Comparison of ENCODE assay signal across 29 cellular contexts in genomic region chr20:47652794-47653193, GRCh38.
"Had no signal": no experiment of that assay in that cellular context is flagged by ENCODE, and none has a peak within 500 bp of the region (broad histone marks: within the 10 kb centered on the region; RNA-seq: fewer than 3 reads in every experiment).

No MANE protein-coding gene starts in this region.

- H3K27ac Mint-ChIP-seq: stimulated activated memory B cell treated with anti-CD40 and anti-IgM and Interleukin-4, amounts not matched to agents 10 μg/mL and 1 μg/mL and 100 μg/mL, for 72 hours; type B pancreatic cell had no signal

- H3K27me3 Mint-ChIP-seq: naive thymus-derived CD8-positive, alpha-beta T cell; stimulated activated memory B cell treated with anti-CD40 and anti-IgM and Interleukin-4, amounts not matched to agents 10 μg/mL and 1 μg/mL and 100 μg/mL, for 72 hours; type B pancreatic cell had no signal

- ATAC-seq: heart right ventricle; left colon; left ventricle myocardium superior; lower lobe of right lung; naive thymus-derived CD8-positive, alpha-beta T cell; psoas muscle; right cardiac atrium; stimulated activated memory B cell treated with anti-CD40 and anti-IgM and Interleukin-4, amounts not matched to agents 10 μg/mL and 1 μg/mL and 100 μg/mL, for 72 hours; stimulated activated naive CD8-positive, alpha-beta T cell treated with anti-CD3 and anti-CD28 coated beads, Interleukin-15, Interleukin-2, amounts not matched to agents 100 U/mL and 50 U/mL, for 24 hours had no signal

- H3K9me3 Mint-ChIP-seq: naive thymus-derived CD8-positive, alpha-beta T cell; nephron progenitor cell; stimulated activated memory B cell treated with anti-CD40 and anti-IgM and Interleukin-4, amounts not matched to agents 10 μg/mL and 1 μg/mL and 100 μg/mL, for 72 hours; type B pancreatic cell had no signal

- H3K4me3 Mint-ChIP-seq: naive thymus-derived CD8-positive, alpha-beta T cell; nephron progenitor cell; stimulated activated memory B cell treated with anti-CD40 and anti-IgM and Interleukin-4, amounts not matched to agents 10 μg/mL and 1 μg/mL and 100 μg/mL, for 72 hours; type B pancreatic cell had no signal

- H3K4me1 ChIP-seq: esophagus squamous epithelium, lower lobe of right lung, psoas muscle, spleen, testis, tibial artery had no signal

- H3K9me3 ChIP-seq: esophagus squamous epithelium, heart right ventricle, lower lobe of right lung, ovary, psoas muscle, spleen, testis, tibial artery had no signal

- H3K27ac ChIP-seq: dorsolateral prefrontal cortex, esophagus squamous epithelium, heart right ventricle, lower lobe of right lung, ovary, psoas muscle, skin epidermis, spleen, testis, tibial artery had no signal

- H3K36me3 ChIP-seq: ovary had no signal

- H3K4me3 ChIP-seq: dorsolateral prefrontal cortex, esophagus squamous epithelium, heart right ventricle, lower lobe of right lung, ovary, psoas muscle, skin epidermis, spleen, testis, tibial artery had no signal

- FAIRE-seq: colon, endothelial cell of umbilical vein, islet of Langerhans had no signal

- H3K4me1 Mint-ChIP-seq: stimulated activated memory B cell treated with anti-CD40 and anti-IgM and Interleukin-4, amounts not matched to agents 10 μg/mL and 1 μg/mL and 100 μg/mL, for 72 hours had no signal

- DNase-seq: dorsolateral prefrontal cortex; effector CD4-positive, alpha-beta T cell; esophagus squamous epithelium; foreskin melanocyte; glutamatergic neuron; heart right ventricle; hippocampal formation; left colon; left ventricle myocardium superior; lower lobe of right lung; naive thymus-derived CD8-positive, alpha-beta T cell; nephron progenitor cell; nucleus accumbens; ovary; posterior cingulate gyrus; psoas muscle; right cardiac atrium; spleen; stimulated activated CD4-positive, alpha-beta T cell treated with anti-CD3 and anti-CD28 coated beads, Interleukin-4, amount 100 ng/mL, for 4 hours; stimulated activated naive CD8-positive, alpha-beta T cell treated with anti-CD3 and anti-CD28 coated beads, Interleukin-15, Interleukin-2, amounts not matched to agents 100 U/mL and 50 U/mL, for 24 hours; substantia nigra; testis; tibial artery had no signal

- H3K27me3 ChIP-seq: dorsolateral prefrontal cortex, esophagus squamous epithelium, heart right ventricle, ovary, spleen, testis, tibial artery had no signal
